8 cellular contexts compared by ENCODE assay signal in genomic region chr14:25132734-25133422, GRCh38.
DNase-seq lines count a peak whose midpoint lies in the region; ATAC-seq and TF ChIP-seq lines count a peak whose summit lies in the region.

No MANE protein-coding gene starts in this region.

- no peaks in the 10 kb centered on the region for H3K9me3 ChIP-seq in parathyroid adenoma (ENCODE audit: control insufficient read depth, low read length)

- no peaks in the 10 kb centered on the region for H3K4me1 ChIP-seq in parathyroid adenoma

- H3K27me3 ChIP-seq in parathyroid adenoma (ENCODE audit: control insufficient read depth, insufficient read depth, low read length) = no peaks in the 10 kb centered on the region

- peak; percentile 77 for ATAC-seq in GM21717 (IDR thresholded peaks at IDR 0.05; ENCODE audit: unreplicated experiment)
- ATAC-seq in Right ventricle myocardium inferior = peak; percentile 98
- no peak for ATAC-seq in HG03521 (IDR thresholded peaks at IDR 0.05; ENCODE audit: unreplicated experiment)

- H3K4me3 ChIP-seq in parathyroid adenoma (ENCODE audit: low read depth, low read length) = no peak overlapping the region

- no peak overlapping the region for H3K9ac ChIP-seq in parathyroid adenoma

- H3K27ac ChIP-seq in parathyroid adenoma = no peak overlapping the region

- peak; percentile 87 for TF ChIP-seq CTCF in parathyroid adenoma (IDR thresholded peaks at IDR 0.05)

- H3K79me2 ChIP-seq in parathyroid adenoma = no peaks in the 10 kb centered on the region

- H3K36me3 ChIP-seq in parathyroid adenoma (ENCODE audit: control insufficient read depth, insufficient read depth, low read length) = no peaks in the 10 kb centered on the region

- H3K4me2 ChIP-seq in parathyroid adenoma (ENCODE audit: low read length) = no peak overlapping the region

- intact Hi-C loops in Right ventricle myocardium inferior (cut with DNase I) = loop anchor here (1.0 to 5.0 kb wide), 4 partner anchors 83 to 421 kb away; partner anchors contain the start of gene STXBP6

- no peak overlapping the region for H2AFZ ChIP-seq in parathyroid adenoma

- DNase-seq in DMS53 treated with DMSO at 0.1 percent for 48 hours (lab: John Stamatoyannopoulos, UW; ENCODE audit: unreplicated experiment) (peak; percentile 86), Kasumi-1 (lab: John Stamatoyannopoulos, UW) (peak; percentile 69 to 81), RPMI8226 (peak; percentile 37), Right ventricle myocardium inferior (ENCODE audit: missing footprints) (peak; percentile 76)
- DNase-seq in activated effector memory CD4-positive, alpha-beta T cell treated with Interleukin-2 at 50 U/mL for 16 hours = peak; percentile 16

Comparison
In these comparisons a context has a peak if more than half of its experiments do, and no peak if none do; other contexts are left out.
1. DNase-seq: peak in every context shown above with its lines; median percentile 86 in DMS53 treated with DMSO at 0.1 percent for 48 hours; 76 in Right ventricle myocardium inferior; 75 in Kasumi-1; 37 in RPMI8226; 16 in activated effector memory CD4-positive, alpha-beta T cell treated with Interleukin-2 at 50 U/mL for 16 hours.